33 cellular contexts compared by ENCODE assay signal in the genomic region with DNA sequence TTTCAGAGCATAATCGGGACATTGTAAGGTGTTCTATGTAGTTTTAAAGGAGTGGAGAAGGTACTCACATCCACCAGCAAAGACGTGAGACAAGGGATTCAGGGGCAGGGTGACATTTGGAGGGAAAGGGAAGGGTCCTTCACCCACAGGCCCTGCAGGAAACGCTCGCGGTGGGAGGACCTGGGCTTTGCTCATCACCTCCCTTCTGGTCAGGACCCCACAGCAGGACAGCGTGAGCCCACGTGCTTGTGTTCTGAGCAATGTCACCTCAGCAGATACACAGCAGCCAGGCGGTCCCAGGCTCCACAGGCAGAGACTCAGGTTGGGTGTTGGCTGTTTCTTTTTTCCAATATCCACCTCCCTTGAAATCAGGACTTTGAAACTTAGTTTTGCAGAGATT. TPM values are rescaled to one million over a fixed set of nuclear protein-coding genes. Genes with fewer than 3 reads are reported as not detected.
"Had no signal": no experiment of that assay in that cellular context is flagged by ENCODE, and none has a peak within 500 bp of the region (broad histone marks: within the 10 kb centered on the region; RNA-seq: fewer than 3 reads in every experiment).

No MANE protein-coding gene starts in this region.

- H3K4me3 Mint-ChIP-seq: activated B cell treated with CpG ODN at 0.5 μM for 24 hours; activated CD4-positive, alpha-beta memory T cell treated with anti-CD3 and anti-CD28 coated beads for 36 hours; activated naive CD4-positive, alpha-beta T cell treated with anti-CD3 and anti-CD28 coated beads for 36 hours; activated T-cell treated with anti-CD3 and anti-CD28 coated beads, Interleukin-2, amount 50 U/mL, for 4 hours; activated T-helper 1 cell treated with anti-CD3 and anti-CD28 coated beads, Interleukin-12 subunit alpha, Interleukin-12 subunit beta, Interleukin-2, Interleukin-4 antibody, amounts not matched to agents 30 ng/mL and 10 ng/mL and 1 ng/mL, durations not matched to agents 14 hours and 24 hours and 36 hours; T-cell had no signal

- H3K4me1 Mint-ChIP-seq: activated B cell treated with CpG ODN at 0.5 μM for 24 hours had no signal

- H3K36me3 ChIP-seq: adrenal gland, SJSA1 had no signal

- H3K9ac ChIP-seq: KMS-11 had no signal

- H3K4me1 ChIP-seq: adrenal gland, SJSA1 had no signal

- H3K27me3 ChIP-seq: adrenal gland had no signal

- H3K27ac Mint-ChIP-seq: activated B cell treated with CpG ODN at 0.5 μM for 24 hours; activated CD4-positive, alpha-beta memory T cell treated with anti-CD3 and anti-CD28 coated beads for 36 hours; activated naive CD4-positive, alpha-beta T cell treated with anti-CD3 and anti-CD28 coated beads for 36 hours; activated naive CD4-positive, alpha-beta T cell treated with anti-CD3 and anti-CD28 coated beads, Interleukin-2, amount 50 U/mL, for 72 hours; activated T-helper 1 cell treated with anti-CD3 and anti-CD28 coated beads, Interleukin-12 subunit alpha, Interleukin-12 subunit beta, Interleukin-2, Interleukin-4 antibody, amounts not matched to agents 30 ng/mL and 10 ng/mL and 1 ng/mL, durations not matched to agents 14 hours and 24 hours and 36 hours had no signal

- H3K9me3 Mint-ChIP-seq: activated B cell treated with CpG ODN at 0.5 μM for 24 hours; activated CD4-positive, alpha-beta memory T cell treated with anti-CD3 and anti-CD28 coated beads for 36 hours; activated naive CD4-positive, alpha-beta T cell treated with anti-CD3 and anti-CD28 coated beads for 36 hours; activated naive CD4-positive, alpha-beta T cell treated with anti-CD3 and anti-CD28 coated beads, Interleukin-2, amount 50 U/mL, for 72 hours; activated T-cell treated with anti-CD3 and anti-CD28 coated beads, Interleukin-2, amount 50 U/mL, for 4 hours; activated T-helper 1 cell treated with anti-CD3 and anti-CD28 coated beads, Interleukin-12 subunit alpha, Interleukin-12 subunit beta, Interleukin-2, Interleukin-4 antibody, amounts not matched to agents 30 ng/mL and 10 ng/mL and 1 ng/mL, durations not matched to agents 14 hours and 24 hours and 36 hours; T-cell had no signal

- H3K27ac ChIP-seq: adrenal gland, KMS-11, SJSA1, VCaP had no signal

- H3K4me2 ChIP-seq: KMS-11 had no signal

- H3K4me3 ChIP-seq: adrenal gland, SJSA1 had no signal

- H3K36me3 Mint-ChIP-seq: activated CD4-positive, alpha-beta memory T cell treated with anti-CD3 and anti-CD28 coated beads for 36 hours; activated naive CD4-positive, alpha-beta T cell treated with anti-CD3 and anti-CD28 coated beads, Interleukin-2, amount 50 U/mL, for 72 hours; brain; T-cell had no signal

- DNase-seq: activated B cell treated with CpG ODN at 0.5 μM for 24 hours; activated CD4-positive, alpha-beta memory T cell treated with anti-CD3 and anti-CD28 coated beads for 36 hours; activated CD4-positive, alpha-beta T cell treated with anti-CD3 and anti-CD28 coated beads for 4 hours; activated CD4-positive, alpha-beta T cell treated with anti-CD3 and anti-CD28 coated beads, Interleukin-2, amount 50 U/mL, for 1 hour; activated CD4-positive, CD25-positive, alpha-beta regulatory T cell treated with anti-CD3 and anti-CD28 coated beads, Interleukin-2, amount 50 U/mL, for 72 hours; activated CD8-positive, alpha-beta memory T cell treated with anti-CD3 and anti-CD28 coated beads, Interleukin-2, amount 50 U/mL, for 4 hours; activated gamma-delta T cell treated with Interleukin-2 at 50 U/mL for 16 hours; activated naive CD4-positive, alpha-beta T cell treated with anti-CD3 and anti-CD28 coated beads for 36 hours; activated T-cell treated with anti-CD3 and anti-CD28 coated beads for 4 hours; activated T-cell treated with anti-CD3 and anti-CD28 coated beads, Interleukin-2, amount 50 U/mL, for 4 hours; adrenal gland; NCI-H1092 treated with DMSO at 0.1 percent for 48 hours; NCI-H1417; NCI-H146; NCI-H187 treated with DMSO at 0.1 percent for 48 hours; NCI-H2081; NCI-H226; NCI-H446 treated with DMSO at 0.1 percent for 48 hours; NCI-H524; NCI-H69; SHP77 treated with DMSO at 0.1 percent for 48 hours; T-cell; T-helper 2 cell; T-helper 9 cell had no signal

- ATAC-seq: activated naive CD4-positive, alpha-beta T cell treated with anti-CD3 and anti-CD28 coated beads, Interleukin-2, amount 50 U/mL, for 72 hours; activated T-cell treated with anti-CD3 and anti-CD28 coated beads, Interleukin-2, amount 50 U/mL, for 4 hours; Panc1; SK-N-SH treated with all-trans-retinoic acid at 6 μM for 48 hours; T-cell had no signal

- FAIRE-seq: bronchial epithelial cell had no signal

- H3K9me3 ChIP-seq: adrenal gland, SJSA1 had no signal

RNA-seq across cellular contexts. Expression of a gene that starts 27.5 kb away (rescaled TPM):
- total RNA-seq: activated T-helper 1 cell treated with anti-CD3 and anti-CD28 coated beads, Interleukin-12 subunit alpha, Interleukin-12 subunit beta, Interleukin-2, Interleukin-4 antibody, amounts not matched to agents 30 ng/mL and 10 ng/mL and 1 ng/mL, durations not matched to agents 14 hours and 24 hours and 36 hours had no signal
